ENCODE assay signal across 14 cellular contexts in the genomic region with DNA sequence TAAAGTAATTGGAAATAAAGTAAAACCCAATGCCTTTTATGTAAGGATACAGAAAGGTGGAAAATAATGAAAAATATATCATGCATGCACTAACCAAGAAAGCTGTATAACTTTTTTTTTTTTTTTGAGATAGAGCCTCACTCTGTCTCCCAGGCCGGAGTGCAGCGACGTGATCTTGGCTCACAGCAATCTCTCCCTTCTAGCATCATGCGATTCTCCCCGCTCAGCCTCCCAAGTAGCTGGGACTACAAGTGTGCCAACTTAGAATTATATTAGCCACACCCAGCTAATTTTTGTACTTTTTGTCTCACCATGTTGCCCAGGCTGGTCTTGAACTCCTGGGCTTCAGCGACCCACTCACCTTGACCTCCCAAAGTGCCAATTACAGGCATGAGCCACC. TPM values are rescaled to one million over a fixed set of nuclear protein-coding genes. Genes with fewer than 3 reads are reported as not detected.
"Had no signal": no experiment of that assay in that cellular context is flagged by ENCODE, and none has a peak within 500 bp of the region (broad histone marks: within the 10 kb centered on the region; RNA-seq: fewer than 3 reads in every experiment).

No MANE protein-coding gene starts in this region.

- H3K9me3 ChIP-seq: tibial nerve, uterus had no signal

- H3K36me3 ChIP-seq: tibial nerve, uterus had no signal

- H3K4me3 Mint-ChIP-seq: activated B cell treated with CpG ODN at 0.5 μM for 24 hours; activated CD8-positive, alpha-beta memory T cell treated with anti-CD3 and anti-CD28 coated beads, Interleukin-2, amount 10 ng/mL, durations not matched to agents 7 days and 5 days; activated naive CD8-positive, alpha-beta T cell; immature natural killer cell had no signal

- H3K27ac Mint-ChIP-seq: activated B cell treated with CpG ODN at 0.5 μM for 24 hours; activated naive CD8-positive, alpha-beta T cell had no signal

- H3K9ac ChIP-seq: parathyroid adenoma had no signal

- H3K9me3 Mint-ChIP-seq: activated B cell treated with CpG ODN at 0.5 μM for 24 hours, immature natural killer cell had no signal

- H2AFZ ChIP-seq: parathyroid adenoma had no signal

- H3K27me3 ChIP-seq: tibial nerve, uterus had no signal

- H3K36me3 Mint-ChIP-seq: activated CD8-positive, alpha-beta memory T cell treated with anti-CD3 and anti-CD28 coated beads, Interleukin-2, amount 10 ng/mL, durations not matched to agents 7 days and 5 days; activated naive CD8-positive, alpha-beta T cell; immature natural killer cell had no signal

- H3K27ac ChIP-seq: parathyroid adenoma, tibial nerve had no signal

- H3K4me3 ChIP-seq: tibial nerve, uterus had no signal

- H3K27me3 Mint-ChIP-seq: activated B cell treated with CpG ODN at 0.5 μM for 24 hours; activated CD8-positive, alpha-beta memory T cell treated with anti-CD3 and anti-CD28 coated beads, Interleukin-2, amount 10 ng/mL, durations not matched to agents 7 days and 5 days; activated naive CD8-positive, alpha-beta T cell had no signal

- ATAC-seq: activated CD8-positive, alpha-beta memory T cell treated with anti-CD3 and anti-CD28 coated beads, Interleukin-2, amount 10 ng/mL, durations not matched to agents 7 days and 5 days; SK-N-SH treated with all-trans-retinoic acid at 6 μM for 48 hours had no signal

- DNase-seq: activated B cell treated with CpG ODN at 0.5 μM for 24 hours; activated CD4-positive, alpha-beta T cell treated with anti-CD3 and anti-CD28 coated beads, Interleukin-2, amount 50 U/mL, for 1 hour; activated CD8-positive, alpha-beta memory T cell treated with anti-CD3 and anti-CD28 coated beads, Interleukin-2, amount 10 ng/mL, durations not matched to agents 7 days and 5 days; activated T-cell treated with anti-CD3 and anti-CD28 coated beads, Interleukin-2, amount 50 U/mL, for 1 hour; aorta; immature natural killer cell; SHP77 treated with DMSO at 0.1 percent for 48 hours; stimulated activated CD4-positive, alpha-beta T cell treated with anti-CD3 and anti-CD28 coated beads, Interleukin-15, amount 100 ng/mL, for 24 hours; stimulated activated CD4-positive, alpha-beta T cell treated with anti-CD3 and anti-CD28 coated beads, Interleukin-4, amount 100 ng/mL, for 24 hours; uterus had no signal

RNA-seq across cellular contexts. Expression of a gene that starts 4.5 kb away (rescaled TPM):
- total RNA-seq: activated B cell treated with CpG ODN at 0.5 μM for 24 hours had no signal
- polyA plus RNA-seq: immature natural killer cell had no signal
